In the genomic region with DNA sequence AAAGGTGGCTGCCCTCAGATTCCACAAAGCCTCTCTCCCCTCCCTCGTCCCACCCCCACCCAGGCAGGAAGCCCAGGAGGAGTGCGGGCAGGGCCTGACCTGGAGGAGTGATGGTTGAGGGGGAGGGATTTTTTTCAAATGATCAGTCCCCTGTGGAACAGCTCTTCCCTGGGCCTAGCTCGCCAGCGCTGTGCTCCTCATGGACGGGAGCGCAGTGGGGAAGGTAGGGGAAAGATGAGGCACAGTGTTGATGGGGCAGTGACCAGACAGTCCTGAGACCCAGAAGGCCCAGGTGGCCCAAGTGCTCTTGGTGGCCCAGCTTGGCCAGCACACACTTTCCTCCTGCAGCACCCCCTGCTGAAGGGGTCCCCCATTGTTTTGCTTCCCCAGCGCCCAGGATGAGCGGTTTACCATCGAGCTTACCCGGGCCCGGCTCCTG, we compare ENCODE assay signal across 1 cellular context.
TF ChIP-seq lines count a peak whose summit lies in the region.

No MANE protein-coding gene starts in this region.

TF ChIP-seq in H1, 55 proteins besides CTCF, POLR2A, EP300 and RAD21:
- TF ChIP-seq, protein P1, sequence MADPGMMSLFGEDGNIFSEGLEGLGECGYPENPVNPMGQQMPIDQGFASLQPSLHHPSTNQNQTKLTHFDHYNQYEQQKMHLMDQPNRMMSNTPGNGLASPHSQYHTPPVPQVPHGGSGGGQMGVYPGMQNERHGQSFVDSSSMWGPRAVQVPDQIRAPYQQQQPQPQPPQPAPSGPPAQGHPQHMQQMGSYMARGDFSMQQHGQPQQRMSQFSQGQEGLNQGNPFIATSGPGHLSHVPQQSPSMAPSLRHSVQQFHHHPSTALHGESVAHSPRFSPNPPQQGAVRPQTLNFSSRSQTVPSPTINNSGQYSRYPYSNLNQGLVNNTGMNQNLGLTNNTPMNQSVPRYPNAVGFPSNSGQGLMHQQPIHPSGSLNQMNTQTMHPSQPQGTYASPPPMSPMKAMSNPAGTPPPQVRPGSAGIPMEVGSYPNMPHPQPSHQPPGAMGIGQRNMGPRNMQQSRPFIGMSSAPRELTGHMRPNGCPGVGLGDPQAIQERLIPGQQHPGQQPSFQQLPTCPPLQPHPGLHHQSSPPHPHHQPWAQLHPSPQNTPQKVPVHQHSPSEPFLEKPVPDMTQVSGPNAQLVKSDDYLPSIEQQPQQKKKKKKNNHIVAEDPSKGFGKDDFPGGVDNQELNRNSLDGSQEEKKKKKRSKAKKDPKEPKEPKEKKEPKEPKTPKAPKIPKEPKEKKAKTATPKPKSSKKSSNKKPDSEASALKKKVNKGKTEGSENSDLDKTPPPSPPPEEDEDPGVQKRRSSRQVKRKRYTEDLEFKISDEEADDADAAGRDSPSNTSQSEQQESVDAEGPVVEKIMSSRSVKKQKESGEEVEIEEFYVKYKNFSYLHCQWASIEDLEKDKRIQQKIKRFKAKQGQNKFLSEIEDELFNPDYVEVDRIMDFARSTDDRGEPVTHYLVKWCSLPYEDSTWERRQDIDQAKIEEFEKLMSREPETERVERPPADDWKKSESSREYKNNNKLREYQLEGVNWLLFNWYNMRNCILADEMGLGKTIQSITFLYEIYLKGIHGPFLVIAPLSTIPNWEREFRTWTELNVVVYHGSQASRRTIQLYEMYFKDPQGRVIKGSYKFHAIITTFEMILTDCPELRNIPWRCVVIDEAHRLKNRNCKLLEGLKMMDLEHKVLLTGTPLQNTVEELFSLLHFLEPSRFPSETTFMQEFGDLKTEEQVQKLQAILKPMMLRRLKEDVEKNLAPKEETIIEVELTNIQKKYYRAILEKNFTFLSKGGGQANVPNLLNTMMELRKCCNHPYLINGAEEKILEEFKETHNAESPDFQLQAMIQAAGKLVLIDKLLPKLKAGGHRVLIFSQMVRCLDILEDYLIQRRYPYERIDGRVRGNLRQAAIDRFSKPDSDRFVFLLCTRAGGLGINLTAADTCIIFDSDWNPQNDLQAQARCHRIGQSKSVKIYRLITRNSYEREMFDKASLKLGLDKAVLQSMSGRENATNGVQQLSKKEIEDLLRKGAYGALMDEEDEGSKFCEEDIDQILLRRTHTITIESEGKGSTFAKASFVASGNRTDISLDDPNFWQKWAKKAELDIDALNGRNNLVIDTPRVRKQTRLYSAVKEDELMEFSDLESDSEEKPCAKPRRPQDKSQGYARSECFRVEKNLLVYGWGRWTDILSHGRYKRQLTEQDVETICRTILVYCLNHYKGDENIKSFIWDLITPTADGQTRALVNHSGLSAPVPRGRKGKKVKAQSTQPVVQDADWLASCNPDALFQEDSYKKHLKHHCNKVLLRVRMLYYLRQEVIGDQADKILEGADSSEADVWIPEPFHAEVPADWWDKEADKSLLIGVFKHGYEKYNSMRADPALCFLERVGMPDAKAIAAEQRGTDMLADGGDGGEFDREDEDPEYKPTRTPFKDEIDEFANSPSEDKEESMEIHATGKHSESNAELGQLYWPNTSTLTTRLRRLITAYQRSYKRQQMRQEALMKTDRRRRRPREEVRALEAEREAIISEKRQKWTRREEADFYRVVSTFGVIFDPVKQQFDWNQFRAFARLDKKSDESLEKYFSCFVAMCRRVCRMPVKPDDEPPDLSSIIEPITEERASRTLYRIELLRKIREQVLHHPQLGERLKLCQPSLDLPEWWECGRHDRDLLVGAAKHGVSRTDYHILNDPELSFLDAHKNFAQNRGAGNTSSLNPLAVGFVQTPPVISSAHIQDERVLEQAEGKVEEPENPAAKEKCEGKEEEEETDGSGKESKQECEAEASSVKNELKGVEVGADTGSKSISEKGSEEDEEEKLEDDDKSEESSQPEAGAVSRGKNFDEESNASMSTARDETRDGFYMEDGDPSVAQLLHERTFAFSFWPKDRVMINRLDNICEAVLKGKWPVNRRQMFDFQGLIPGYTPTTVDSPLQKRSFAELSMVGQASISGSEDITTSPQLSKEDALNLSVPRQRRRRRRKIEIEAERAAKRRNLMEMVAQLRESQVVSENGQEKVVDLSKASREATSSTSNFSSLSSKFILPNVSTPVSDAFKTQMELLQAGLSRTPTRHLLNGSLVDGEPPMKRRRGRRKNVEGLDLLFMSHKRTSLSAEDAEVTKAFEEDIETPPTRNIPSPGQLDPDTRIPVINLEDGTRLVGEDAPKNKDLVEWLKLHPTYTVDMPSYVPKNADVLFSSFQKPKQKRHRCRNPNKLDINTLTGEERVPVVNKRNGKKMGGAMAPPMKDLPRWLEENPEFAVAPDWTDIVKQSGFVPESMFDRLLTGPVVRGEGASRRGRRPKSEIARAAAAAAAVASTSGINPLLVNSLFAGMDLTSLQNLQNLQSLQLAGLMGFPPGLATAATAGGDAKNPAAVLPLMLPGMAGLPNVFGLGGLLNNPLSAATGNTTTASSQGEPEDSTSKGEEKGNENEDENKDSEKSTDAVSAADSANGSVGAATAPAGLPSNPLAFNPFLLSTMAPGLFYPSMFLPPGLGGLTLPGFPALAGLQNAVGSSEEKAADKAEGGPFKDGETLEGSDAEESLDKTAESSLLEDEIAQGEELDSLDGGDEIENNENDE (IDR thresholded peaks at IDR 0.05; ENCODE audit: insufficient replicate concordance, low read length) = no peak
- TF ChIP-seq SAP30 (IDR thresholded peaks at IDR 0.05; ENCODE audit: insufficient read depth, insufficient replicate concordance, low read length) = no peak
- TF ChIP-seq SP4 (IDR thresholded peaks at IDR 0.05; ENCODE audit: low read length) = no peak
- no peak for TF ChIP-seq MAFK (IDR thresholded peaks at IDR 0.05; ENCODE audit: low read depth, low read length)
- TF ChIP-seq ZNF274 (IDR thresholded peaks at IDR 0.05; ENCODE audit: borderline replicate concordance, extremely low read depth, low read length) = no peak
- TF ChIP-seq GTF2F1 (IDR thresholded peaks at IDR 0.05; ENCODE audit: borderline replicate concordance, low read depth, low read length) = no peak
- TF ChIP-seq CEBPB (IDR thresholded peaks at IDR 0.05; ENCODE audit: low read depth, low read length) = no peak
- TF ChIP-seq CBX5 (IDR thresholded peaks at IDR 0.05; ENCODE audit: low read depth, low read length) = no peak
- TF ChIP-seq CHD2 (IDR thresholded peaks at IDR 0.05; ENCODE audit: low read length) = no peak
